ENCODE assay signal across 25 cellular contexts in genomic region chr1:170326221-170326620, GRCh38.
A peak's percentile ranks its signal among the peaks of the same experiment; 100 is the strongest.
DNase-seq lines count a peak whose midpoint lies in the region; ATAC-seq and TF ChIP-seq lines count a peak whose summit lies in the region.
"Had no signal": no experiment of that assay in that cellular context is flagged by ENCODE, and none has a peak within 500 bp of the region (broad histone marks: within the 10 kb centered on the region; RNA-seq: fewer than 3 reads in every experiment).

No MANE protein-coding gene starts in this region.

- ATAC-seq in Right ventricle myocardium superior (ENCODE audit: poor library complexity) = no peak
- ATAC-seq: A549; CD8-positive, alpha-beta T cell; GM12878 had no signal

- no peak overlapping the region for H3K27ac ChIP-seq in neural cell (ENCODE audit: low read length)
- H3K27ac ChIP-seq: 22Rv1; A549; BLaER1 treated with 17β-estradiol and CSF1 and Interleukin-3, amounts not matched to agents 10 nM and 100 nM; C4-2B had no signal

- H4K20me1 ChIP-seq in neural cell (ENCODE audit: insufficient read depth) = no peaks in the 10 kb centered on the region
- H4K20me1 ChIP-seq: BLaER1 treated with 17β-estradiol and CSF1 and Interleukin-3, amounts not matched to agents 10 nM and 100 nM had no signal

- H3K36me3 ChIP-seq in neural cell (ENCODE audit: insufficient read depth, low read length) = no peaks in the 10 kb centered on the region
- H3K36me3 ChIP-seq: BLaER1 treated with 17β-estradiol and CSF1 and Interleukin-3, amounts not matched to agents 10 nM and 100 nM had no signal

- TF ChIP-seq CTCF in HFF-Myc (IDR thresholded peaks at IDR 0.05; ENCODE audit: low read depth, low read length, missing control alignments) (no peak), neural cell (IDR thresholded peaks at IDR 0.05; ENCODE audit: poor library complexity, severe bottlenecking) (no peak)

- no peak overlapping the region for H2AFZ ChIP-seq in neural cell (ENCODE audit: low read depth, low read length)

- TF ChIP-seq RAD21 in neural cell (conservative IDR thresholded peaks at IDR 0.05) = no peak

- H3K4me3 ChIP-seq in HFF-Myc (replicated peaks; ENCODE audit: low read depth, low read length) = no peak overlapping the region
- no peak overlapping the region for H3K4me3 ChIP-seq in neural cell (ENCODE audit: low read length)
- H3K4me3 ChIP-seq: A549; BLaER1 treated with 17β-estradiol and CSF1 and Interleukin-3, amounts not matched to agents 10 nM and 100 nM; GM12878 had no signal

- intact Hi-C loops in Right ventricle myocardium superior (cut with DNase I) = no loop called here

- H3K4me2 ChIP-seq in neural cell (ENCODE audit: low read length) = no peak overlapping the region
- H3K4me2 ChIP-seq: A549; BLaER1 treated with 17β-estradiol and CSF1 and Interleukin-3, amounts not matched to agents 10 nM and 100 nM had no signal

- H3F3A ChIP-seq in neural cell (ENCODE audit: insufficient read depth, low read length, poor library complexity, severe bottlenecking) = no peaks in the 10 kb centered on the region

- H3K9ac ChIP-seq in neural cell (ENCODE audit: low read length) = no peak overlapping the region
- H3K9ac ChIP-seq: BLaER1 treated with 17β-estradiol and CSF1 and Interleukin-3, amounts not matched to agents 10 nM and 100 nM had no signal

- no peaks in the 10 kb centered on the region for H3K27me3 ChIP-seq in neural cell (ENCODE audit: insufficient read depth, low read depth, low read length)
- H3K27me3 ChIP-seq: BLaER1 treated with 17β-estradiol and CSF1 and Interleukin-3, amounts not matched to agents 10 nM and 100 nM had no signal

- H3K9me2 ChIP-seq in neural cell (ENCODE audit: insufficient read depth, low read length) = no peaks in the 10 kb centered on the region

- no peaks in the 10 kb centered on the region for H3K79me2 ChIP-seq in neural cell (replicated peaks; ENCODE audit: insufficient read depth, low read length)

- H3K9me3 ChIP-seq in neural cell (ENCODE audit: low read length) = no peaks in the 10 kb centered on the region
- H3K9me3 ChIP-seq: A549, Caco-2 had no signal

- peak; percentile 17 for DNase-seq in AG08395 (ENCODE audit: low spot score)
- peak; percentile 22 for DNase-seq in GM04504 (ENCODE audit: low read depth)
- DNase-seq in HFF-Myc (ENCODE audit: extremely low read depth, low read depth) = peak; percentile 19
- DNase-seq in Right ventricle myocardium superior = no peak
- no peak for DNase-seq in NCI-H2196 treated with DMSO at 0.1 percent for 48 hours (lab: John Stamatoyannopoulos, UW; ENCODE audit: unreplicated experiment)
- no peak for DNase-seq in inferior parietal cortex (ENCODE audit: extremely low spot score)
- DNase-seq in D341Med (ENCODE audit: low spot score) = no peak
- DNase-seq: AML-193; Caco-2; Calu3; CD4-positive, alpha-beta T cell; CD8-positive, alpha-beta T cell; DMS 273 treated with DMSO at 0.1 percent for 48 hours; DMS153; DMS53; DMS79; DND-41; EL; GDM1 had no signal

- peak; percentile 14 for TF ChIP-seq EP300 in neural cell (conservative IDR thresholded peaks at IDR 0.05; ENCODE audit: poor library complexity, severe bottlenecking)

TF ChIP-seq in neural cell, 6 proteins besides CTCF, POLR2A, EP300 and RAD21:
- no peak for TF ChIP-seq EZH2 (IDR thresholded peaks at IDR 0.05; ENCODE audit: borderline replicate concordance, insufficient read depth, low read length, poor library complexity, severe bottlenecking)
- no peak for TF ChIP-seq REST (IDR thresholded peaks at IDR 0.05; ENCODE audit: borderline replicate concordance)
- TF ChIP-seq POLR2AphosphoS5 (IDR thresholded peaks at IDR 0.05) = no peak
- TF ChIP-seq TAF1 (IDR thresholded peaks at IDR 0.05; ENCODE audit: low read depth) = no peak
- no peak for TF ChIP-seq MXI1 (conservative IDR thresholded peaks at IDR 0.05; ENCODE audit: poor library complexity, severe bottlenecking)
- TF ChIP-seq SMC3 (conservative IDR thresholded peaks at IDR 0.05; ENCODE audit: poor library complexity) = no peak

Comparison
In these comparisons a context has a peak if more than half of its experiments do, and no peak if none do; other contexts are left out.
1. DNase-seq: peak in AG08395 (single experiment), GM04504 (single experiment) and HFF-Myc (single experiment); none in Right ventricle myocardium superior (single experiment), NCI-H2196 treated with DMSO at 0.1 percent for 48 hours (single experiment), inferior parietal cortex (single experiment) and D341Med (single experiment).